Comparison of ENCODE assay signal across 1 cellular context in the genomic region with DNA sequence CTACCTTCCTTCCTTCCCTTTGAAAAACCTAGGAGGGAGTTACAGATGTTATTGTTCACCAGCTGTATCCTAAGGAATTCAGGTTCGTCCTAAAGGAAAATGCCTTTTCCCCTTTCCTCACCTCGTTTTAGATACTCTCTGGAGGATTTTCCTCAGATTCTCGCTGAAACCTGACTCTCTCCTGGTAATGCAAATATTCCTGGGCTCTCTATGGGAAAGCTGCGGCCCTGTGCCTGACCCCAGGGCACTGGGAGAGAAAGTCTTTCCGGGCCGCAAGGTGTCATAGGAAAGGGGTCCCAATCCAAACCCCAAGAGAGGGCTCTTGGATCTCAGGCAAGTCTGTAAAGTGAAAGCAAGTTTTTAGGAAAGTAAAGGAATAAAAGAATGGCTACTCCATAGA.
TF ChIP-seq lines count a peak whose summit lies in the region.

No MANE protein-coding gene starts in this region.

TF ChIP-seq in WTC11, 78 proteins besides CTCF, POLR2A, EP300 and RAD21 (continued from another document):
- TF ChIP-seq, protein P1, sequence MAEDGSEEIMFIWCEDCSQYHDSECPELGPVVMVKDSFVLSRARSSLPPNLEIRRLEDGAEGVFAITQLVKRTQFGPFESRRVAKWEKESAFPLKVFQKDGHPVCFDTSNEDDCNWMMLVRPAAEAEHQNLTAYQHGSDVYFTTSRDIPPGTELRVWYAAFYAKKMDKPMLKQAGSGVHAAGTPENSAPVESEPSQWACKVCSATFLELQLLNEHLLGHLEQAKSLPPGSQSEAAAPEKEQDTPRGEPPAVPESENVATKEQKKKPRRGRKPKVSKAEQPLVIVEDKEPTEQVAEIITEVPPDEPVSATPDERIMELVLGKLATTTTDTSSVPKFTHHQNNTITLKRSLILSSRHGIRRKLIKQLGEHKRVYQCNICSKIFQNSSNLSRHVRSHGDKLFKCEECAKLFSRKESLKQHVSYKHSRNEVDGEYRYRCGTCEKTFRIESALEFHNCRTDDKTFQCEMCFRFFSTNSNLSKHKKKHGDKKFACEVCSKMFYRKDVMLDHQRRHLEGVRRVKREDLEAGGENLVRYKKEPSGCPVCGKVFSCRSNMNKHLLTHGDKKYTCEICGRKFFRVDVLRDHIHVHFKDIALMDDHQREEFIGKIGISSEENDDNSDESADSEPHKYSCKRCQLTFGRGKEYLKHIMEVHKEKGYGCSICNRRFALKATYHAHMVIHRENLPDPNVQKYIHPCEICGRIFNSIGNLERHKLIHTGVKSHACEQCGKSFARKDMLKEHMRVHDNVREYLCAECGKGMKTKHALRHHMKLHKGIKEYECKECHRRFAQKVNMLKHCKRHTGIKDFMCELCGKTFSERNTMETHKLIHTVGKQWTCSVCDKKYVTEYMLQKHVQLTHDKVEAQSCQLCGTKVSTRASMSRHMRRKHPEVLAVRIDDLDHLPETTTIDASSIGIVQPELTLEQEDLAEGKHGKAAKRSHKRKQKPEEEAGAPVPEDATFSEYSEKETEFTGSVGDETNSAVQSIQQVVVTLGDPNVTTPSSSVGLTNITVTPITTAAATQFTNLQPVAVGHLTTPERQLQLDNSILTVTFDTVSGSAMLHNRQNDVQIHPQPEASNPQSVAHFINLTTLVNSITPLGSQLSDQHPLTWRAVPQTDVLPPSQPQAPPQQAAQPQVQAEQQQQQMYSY (CRISPR knock-in tag; IDR thresholded peaks at IDR 0.05) = no peak
- no peak for TF ChIP-seq ATF1 (CRISPR knock-in tag; IDR thresholded peaks at IDR 0.05)
TF ChIP-seq in WTC11: peak in this region for 0.
